8 cellular contexts compared by ENCODE assay signal in genomic region chr2:157784169-157784822, GRCh38.
DNase-seq lines count a peak whose midpoint lies in the region; ATAC-seq and TF ChIP-seq lines count a peak whose summit lies in the region.

No MANE protein-coding gene starts in this region.

- H3K4me1 Mint-ChIP-seq in activated naive CD4-positive, alpha-beta T cell treated with anti-CD3 and anti-CD28 coated beads, Interleukin-2, amount 10 ng/mL, durations not matched to agents 7 days and 5 days = peaks cover 33% of the 10 kb centered on the region

- no peak overlapping the region for H3K27ac ChIP-seq in WERI-Rb-1

- no peaks in the 10 kb centered on the region for H3K27me3 Mint-ChIP-seq in activated naive CD4-positive, alpha-beta T cell treated with anti-CD3 and anti-CD28 coated beads, Interleukin-2, amount 10 ng/mL, durations not matched to agents 7 days and 5 days

- H3K4me3 ChIP-seq in astrocyte of the spinal cord (ENCODE audit: low read depth, low read length) (no peak overlapping the region), WERI-Rb-1 (ENCODE audit: low read depth, low read length) (no peak overlapping the region)

- CTCF ChIA-PET in activated naive CD4-positive, alpha-beta T cell treated with anti-CD3 and anti-CD28 coated beads, Interleukin-2, amount 10 ng/mL, durations not matched to agents 7 days and 5 days (lab: Charles Lee) = interaction anchor here (0.9 to 1.1 kb wide), 2 partner anchors 225 to 227 kb away, joined by 3 read pairs; no protein-coding TSS in a partner anchor

- intact Hi-C loops in left colon (cut with DNase I, micrococcal nuclease) = no loop called here

- ATAC-seq in left colon (peak; percentile 97), GM18873 (IDR thresholded peaks at IDR 0.05; ENCODE audit: low FRiP score, unreplicated experiment) (no peak)

- H3K27ac Mint-ChIP-seq in activated naive CD4-positive, alpha-beta T cell treated with anti-CD3 and anti-CD28 coated beads, Interleukin-2, amount 10 ng/mL, durations not matched to agents 7 days and 5 days = peak overlapping the region; percentile 30

- in situ Hi-C loops in astrocyte of the spinal cord (cut with HindIII; ENCODE audit: low sequenced_read_pairs) = no loop called here

- H3K36me3 ChIP-seq in WERI-Rb-1 = peaks cover 4% of the 10 kb centered on the region; the same call in 1 of the 2 replicates

- peak; percentile 29 for DNase-seq in activated naive CD4-positive, alpha-beta T cell treated with anti-CD3 and anti-CD28 coated beads, Interleukin-2, amount 10 ng/mL, durations not matched to agents 7 days and 5 days
- no peak for DNase-seq in activated naive CD4-positive, alpha-beta T cell treated with Interleukin-2 at 50 U/mL for 16 hours
- DNase-seq in astrocyte of the spinal cord (ENCODE audit: low read depth, low spot score) (peak; percentile 83), left colon (peak; percentile 61 to 78), ureter (ENCODE audit: low spot score) (peak; percentile 47), WERI-Rb-1 (no peak), GM20000 (ENCODE audit: low spot score) (no peak)

- H3K36me3 Mint-ChIP-seq in activated naive CD4-positive, alpha-beta T cell treated with anti-CD3 and anti-CD28 coated beads, Interleukin-2, amount 10 ng/mL, durations not matched to agents 7 days and 5 days = peaks cover 36% of the 10 kb centered on the region

- H3K9me3 ChIP-seq in WERI-Rb-1 (ENCODE audit: severe bottlenecking) = no peaks in the 10 kb centered on the region

- no peak overlapping the region for H3K4me3 Mint-ChIP-seq in activated naive CD4-positive, alpha-beta T cell treated with anti-CD3 and anti-CD28 coated beads, Interleukin-2, amount 10 ng/mL, durations not matched to agents 7 days and 5 days

- no peaks in the 10 kb centered on the region for H3K9me3 Mint-ChIP-seq in activated naive CD4-positive, alpha-beta T cell treated with anti-CD3 and anti-CD28 coated beads, Interleukin-2, amount 10 ng/mL, durations not matched to agents 7 days and 5 days

- H3K27me3 ChIP-seq in WERI-Rb-1 (ENCODE audit: insufficient read depth, low read depth, severe bottlenecking) = no peaks in the 10 kb centered on the region

- no peak for TF ChIP-seq CTCF in astrocyte of the spinal cord (IDR thresholded peaks at IDR 0.05; ENCODE audit: low read depth, low read length)
- no peak for TF ChIP-seq CTCF in WERI-Rb-1 (IDR thresholded peaks at IDR 0.05; ENCODE audit: low read depth, low read length)
- no peak for TF ChIP-seq CTCF in GM20000 (IDR thresholded peaks at IDR 0.05; ENCODE audit: extremely low read depth, missing control alignments)

Comparison
In these comparisons a context has a peak if more than half of its experiments do, and no peak if none do; other contexts are left out.
1. DNase-seq: peak in activated naive CD4-positive, alpha-beta T cell treated with anti-CD3 and anti-CD28 coated beads, Interleukin-2, amount 10 ng/mL, durations not matched to agents 7 days and 5 days (single experiment), astrocyte of the spinal cord (single experiment), left colon (2 of 2) and ureter (single experiment); none in activated naive CD4-positive, alpha-beta T cell treated with Interleukin-2 at 50 U/mL for 16 hours (single experiment), WERI-Rb-1 (single experiment) and GM20000 (single experiment).